ENCODE assay signal across 8 cellular contexts in genomic region chr12:54280401-54281260, GRCh38. TPM values are rescaled to one million over a fixed set of nuclear protein-coding genes. Genes with fewer than 3 reads are reported as not detected.
A peak's percentile ranks its signal among the peaks of the same experiment; 100 is the strongest.
DNase-seq lines count a peak whose midpoint lies in the region; ATAC-seq and TF ChIP-seq lines count a peak whose summit lies in the region.

Gene HNRNPA1 (plus strand): TSS chr12:54280726. CDS start chr12:54280808, 82 bp downstream.

- H3K27me3 ChIP-seq in gastroesophageal sphincter (no peaks in the 10 kb centered on the region), neutrophil (no peaks in the 10 kb centered on the region)

- CTCF ChIA-PET in HEK293T (lab: Yijun Ruan, JAX): interaction anchor here (0.7 to 1.4 kb wide), 4 partner anchors 52 to 99 kb away, joined by 3 to 4 read pairs (median 3); no protein-coding TSS in a partner anchor

- in situ Hi-C loops in SK-MEL-5 (cut with HindIII; ENCODE audit: low pct_unique_long_range_greater_than_20kb, low sequenced_read_pairs): no loop called here

- peak; percentile 95 to 97 for TF ChIP-seq POLR2A in gastroesophageal sphincter (IDR thresholded peaks at IDR 0.05)

- no peak for TF ChIP-seq CTCF in gastroesophageal sphincter (IDR thresholded peaks at IDR 0.05)
- TF ChIP-seq CTCF in neutrophil (IDR thresholded peaks at IDR 0.05): no peak

- H3K36me3 ChIP-seq in gastroesophageal sphincter (peaks cover 18 to 43% of the 10 kb centered on the region in 2 donors), neutrophil (peaks cover 34% of the 10 kb centered on the region)

- WGBS in gastroesophageal sphincter (ENCODE audit: low coverage in 1 of 2), 2 donors: 0 to 1% methylated on average over 34 to 41 of the region's 51 CpGs

- no peaks in the 10 kb centered on the region for H3K9me3 ChIP-seq in gastroesophageal sphincter
- H3K9me3 ChIP-seq in neutrophil: no peaks in the 10 kb centered on the region

- DNase-seq in GM03348 (ENCODE audit: low spot score): peak; percentile 95
- DNase-seq in HEK293T (ENCODE audit: extremely low spot score): peak; percentile 89
- peak; percentile 100 for DNase-seq in MV-4-11 (lab: John Stamatoyannopoulos, UW)
- DNase-seq in SK-MEL-5 (ENCODE audit: low read depth, low spot score): peak; percentile 100
- peak; percentile 95 for DNase-seq in activated naive CD4-positive, alpha-beta T cell treated with Interleukin-2 at 50 U/mL for 16 hours
- peak; percentile 52 to 99 (median 96) for DNase-seq in substantia nigra (lab: John Stamatoyannopoulos, UW)

- POLR2A ChIA-PET in HEK293T (lab: Yijun Ruan, JAX): interaction anchor here (0.6 to 5.2 kb wide), 48 partner anchors 9 to 343 kb away, joined by 3 to 175 read pairs (median 5); partner anchors contain the start of genes COPZ1, HOXC13 and NFE2

- ATAC-seq in gastroesophageal sphincter: peak; percentile 91

- peaks cover 29 to 79% (median 42%) of the 10 kb centered on the region in 3 donors for H3K4me1 ChIP-seq in gastroesophageal sphincter
- peaks cover 77 to 79% of the 10 kb centered on the region in 2 experiments for H3K4me1 ChIP-seq in neutrophil (ENCODE audit: control insufficient read depth in 1 of 2, insufficient read depth in 1 of 2, low read depth in 1 of 2, low read length in 1 of 2)

- no peak for TF ChIP-seq EP300 in gastroesophageal sphincter (IDR thresholded peaks at IDR 0.05)

- H3K4me3 ChIP-seq in gastroesophageal sphincter: peak within 1 kb of the TSS; percentile 63 to 98
- H3K4me3 ChIP-seq in neutrophil (ENCODE audit: low read depth in 1 of 2, low read length in 1 of 2): peak within 1 kb of the TSS; percentile 84 to 93

- H3K27ac ChIP-seq in gastroesophageal sphincter (peak within 1 kb of the TSS; percentile 86 to 96 (median 93)), neutrophil (peak within 1 kb of the TSS; percentile 86), substantia nigra (ENCODE audit: low read depth, low read length, poor library complexity, severe bottlenecking) (peak within 1 kb of the TSS; percentile 92)

TF ChIP-seq in HEK293T, 16 proteins besides CTCF, POLR2A, EP300 and RAD21:
- TF ChIP-seq SP1 (IDR thresholded peaks at IDR 0.05): no peak
- no peak for TF ChIP-seq SUZ12 (IDR thresholded peaks at IDR 0.05)
- TF ChIP-seq FOXM1 (IDR thresholded peaks at IDR 0.05; ENCODE audit: borderline replicate concordance): no peak; the same call in 1 of the 2 replicates
- TF ChIP-seq, protein P1, sequence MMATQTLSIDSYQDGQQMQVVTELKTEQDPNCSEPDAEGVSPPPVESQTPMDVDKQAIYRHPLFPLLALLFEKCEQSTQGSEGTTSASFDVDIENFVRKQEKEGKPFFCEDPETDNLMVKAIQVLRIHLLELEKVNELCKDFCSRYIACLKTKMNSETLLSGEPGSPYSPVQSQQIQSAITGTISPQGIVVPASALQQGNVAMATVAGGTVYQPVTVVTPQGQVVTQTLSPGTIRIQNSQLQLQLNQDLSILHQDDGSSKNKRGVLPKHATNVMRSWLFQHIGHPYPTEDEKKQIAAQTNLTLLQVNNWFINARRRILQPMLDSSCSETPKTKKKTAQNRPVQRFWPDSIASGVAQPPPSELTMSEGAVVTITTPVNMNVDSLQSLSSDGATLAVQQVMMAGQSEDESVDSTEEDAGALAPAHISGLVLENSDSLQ (IDR thresholded peaks at IDR 0.05): peak; percentile 99
- peak; percentile 67; the same call in 1 of the 2 replicates for TF ChIP-seq L3MBTL2 (conservative IDR thresholded peaks at IDR 0.05)
- TF ChIP-seq NFRKB (IDR thresholded peaks at IDR 0.05): peak; percentile 92
- TF ChIP-seq ELF4 (IDR thresholded peaks at IDR 0.05): peak; percentile 91
- 0 out of 2 replicates have a peak, but pooled peaks have one; percentile 61 for TF ChIP-seq FOXK2 (IDR thresholded peaks at IDR 0.05)

RNA-seq across cellular contexts. Expression of gene HNRNPA1, which starts in this region (rescaled TPM):
- total RNA-seq in SK-MEL-5 (2014; rRNA removed; shearing (Covaris generic)): 223 and 288 TPM in 2 replicates
- 684 and 714 TPM in 2 replicates for polyA plus RNA-seq in SK-MEL-5 (2015; cell fraction: cytosol; rRNA removed)
- 1,795 and 1,835 TPM in 2 replicates for polyA plus RNA-seq in SK-MEL-5 (2015; cell fraction: nucleus; rRNA removed)
- total RNA-seq in gastroesophageal sphincter: 100 to 1,000 TPM; 250 to 459 (median 349) TPM

Comparison
In these comparisons a context has a peak if more than half of its experiments do, and no peak if none do; other contexts are left out.
1. Peak in every context shown above with its lines: DNase-seq, ATAC-seq, H3K4me3 ChIP-seq and H3K27ac ChIP-seq.